Comparison of ENCODE assay signal across 22 cellular contexts in the genomic region with DNA sequence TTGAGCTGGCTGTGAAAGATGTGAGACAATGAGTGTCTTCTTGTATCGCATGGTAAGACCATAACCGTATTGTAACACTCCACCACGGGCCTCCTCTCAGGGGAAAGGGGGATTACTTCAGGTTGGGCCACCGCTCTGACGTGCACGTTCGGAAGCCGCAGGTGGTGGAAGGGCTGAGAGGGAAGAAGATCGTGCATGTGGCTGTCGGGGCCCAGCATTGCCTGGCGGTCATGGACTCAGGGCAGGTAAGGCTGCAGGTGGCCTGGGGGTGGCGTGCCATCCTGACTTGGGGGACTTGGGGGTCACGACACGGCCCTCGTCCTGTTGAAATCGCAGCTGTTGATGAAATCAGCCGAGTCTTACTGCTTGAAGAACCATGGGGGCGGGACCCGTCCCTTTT.
DNase-seq lines count a peak whose midpoint lies in the region; ATAC-seq and TF ChIP-seq lines count a peak whose summit lies in the region.
"Had no signal": no experiment of that assay in that cellular context is flagged by ENCODE, and none has a peak within 500 bp of the region (broad histone marks: within the 10 kb centered on the region; RNA-seq: fewer than 3 reads in every experiment).

No MANE protein-coding gene starts in this region.

- no peak overlapping the region for H3K4me3 ChIP-seq in CD8-positive, alpha-beta T cell (ENCODE audit: low read depth, low read length)
- no peak overlapping the region for H3K4me3 ChIP-seq in naive thymus-derived CD4-positive, alpha-beta T cell (ENCODE audit: low read length)
- H3K4me3 ChIP-seq in left lung = no peak overlapping the region
- H3K4me3 ChIP-seq: GM23248, HAP-1 had no signal

- no peak overlapping the region for H3K27ac Mint-ChIP-seq in activated naive CD4-positive, alpha-beta T cell treated with anti-CD3 and anti-CD28 coated beads, Interleukin-2, amount 50 U/mL, for 24 hours
- no peak overlapping the region for H3K27ac Mint-ChIP-seq in activated naive CD4-positive, alpha-beta T cell treated with anti-CD3 and anti-CD28 coated beads, Interleukin-2, amount 50 U/mL, for 72 hours
- no peak overlapping the region for H3K27ac Mint-ChIP-seq in CD8-positive, alpha-beta T cell
- H3K27ac Mint-ChIP-seq in WTC11 = 0 out of 2 replicates have a peak overlapping the region, but pooled peaks have one; percentile 85
- peak overlapping the region in 1 of 9 donors; percentile 42 for H3K27ac Mint-ChIP-seq in naive thymus-derived CD4-positive, alpha-beta T cell
- H3K27ac Mint-ChIP-seq: CD14-positive monocyte had no signal

- POLR2A ChIA-PET in CD8-positive, alpha-beta T cell (lab: Charles Lee) = no interaction called here
- POLR2A ChIA-PET in WTC11 (lab: Charles Lee) = no interaction called here
- POLR2A ChIA-PET in naive thymus-derived CD4-positive, alpha-beta T cell (lab: Charles Lee) = no interaction called here

- H3K36me3 ChIP-seq in CD8-positive, alpha-beta T cell (ENCODE audit: insufficient read depth, low read length) = no peaks in the 10 kb centered on the region
- H3K36me3 ChIP-seq in naive thymus-derived CD4-positive, alpha-beta T cell (ENCODE audit: control insufficient read depth in 2 of 3, insufficient read depth in 3 of 3, low read length in 3 of 3) = no peaks in the 10 kb centered on the region
- no peaks in the 10 kb centered on the region for H3K36me3 ChIP-seq in left lung
- H3K36me3 ChIP-seq: HAP-1 had no signal

- peak overlapping the region; percentile 51 for H3K4me3 Mint-ChIP-seq in activated naive CD4-positive, alpha-beta T cell treated with anti-CD3 and anti-CD28 coated beads, Interleukin-2, amount 50 U/mL, for 24 hours
- H3K4me3 Mint-ChIP-seq in CD8-positive, alpha-beta T cell = peak overlapping the region; percentile 35
- no peak overlapping the region for H3K4me3 Mint-ChIP-seq in WTC11
- peak overlapping the region in 9 of 10 donors; percentile 6 to 73 (median 48) for H3K4me3 Mint-ChIP-seq in naive thymus-derived CD4-positive, alpha-beta T cell

- intact Hi-C loops in CD8-positive, alpha-beta T cell (cut with DNase I, micrococcal nuclease) = no loop called here
- intact Hi-C loops in naive thymus-derived CD4-positive, alpha-beta T cell (cut with micrococcal nuclease) = no loop called here
- intact Hi-C loops in left lung (cut with DNase I) = no loop called here

- peaks cover 2% of the 10 kb centered on the region for H3K36me3 Mint-ChIP-seq in activated naive CD4-positive, alpha-beta T cell treated with anti-CD3 and anti-CD28 coated beads, Interleukin-2, amount 50 U/mL, for 24 hours
- peaks cover 0 to 5% of the 10 kb centered on the region in 2 donors for H3K36me3 Mint-ChIP-seq in activated naive CD4-positive, alpha-beta T cell treated with anti-CD3 and anti-CD28 coated beads, Interleukin-2, amount 50 U/mL, for 72 hours
- H3K36me3 Mint-ChIP-seq in CD8-positive, alpha-beta T cell = no peaks in the 10 kb centered on the region
- no peaks in the 10 kb centered on the region; the same call in 1 of the 2 replicates for H3K36me3 Mint-ChIP-seq in WTC11
- peaks cover 0 to 4% (median 0%) of the 10 kb centered on the region in 5 donors for H3K36me3 Mint-ChIP-seq in naive thymus-derived CD4-positive, alpha-beta T cell
- H3K36me3 Mint-ChIP-seq: CD14-positive monocyte had no signal

- H3K27me3 ChIP-seq in CD8-positive, alpha-beta T cell (ENCODE audit: insufficient read depth, low read length) = no peaks in the 10 kb centered on the region
- no peaks in the 10 kb centered on the region for H3K27me3 ChIP-seq in naive thymus-derived CD4-positive, alpha-beta T cell (ENCODE audit: control insufficient read depth in 2 of 2, insufficient read depth in 2 of 2, low read length in 2 of 2)
- peaks cover 0 to 6% of the 10 kb centered on the region in 2 donors for H3K27me3 ChIP-seq in left lung

- TF ChIP-seq CTCF in CD8-positive, alpha-beta T cell (IDR thresholded peaks at IDR 0.05) = no peak
- TF ChIP-seq CTCF in WTC11 (IDR thresholded peaks at IDR 0.05) (no peak), left lung (IDR thresholded peaks at IDR 0.05) (no peak)

- ATAC-seq in activated naive CD4-positive, alpha-beta T cell treated with anti-CD3 and anti-CD28 coated beads, Interleukin-2, amount 50 U/mL, for 72 hours = no peak
- ATAC-seq in CD8-positive, alpha-beta T cell = no peak
- no peak for ATAC-seq in WTC11
- no peak for ATAC-seq in naive thymus-derived CD4-positive, alpha-beta T cell
- ATAC-seq in HG03571 (IDR thresholded peaks at IDR 0.05; ENCODE audit: unreplicated experiment) = no peak
- ATAC-seq in left lung = no peak

- no peaks in the 10 kb centered on the region for H3K4me1 Mint-ChIP-seq in activated naive CD4-positive, alpha-beta T cell treated with anti-CD3 and anti-CD28 coated beads, Interleukin-2, amount 50 U/mL, for 24 hours
- H3K4me1 Mint-ChIP-seq in CD8-positive, alpha-beta T cell (ENCODE audit: low read depth) = no peaks in the 10 kb centered on the region
- peaks cover 4% of the 10 kb centered on the region for H3K4me1 Mint-ChIP-seq in WTC11
- peaks cover 0 to 2% (median 0%) of the 10 kb centered on the region in 7 donors for H3K4me1 Mint-ChIP-seq in naive thymus-derived CD4-positive, alpha-beta T cell
- H3K4me1 Mint-ChIP-seq: CD14-positive monocyte had no signal

- H3K27me3 Mint-ChIP-seq in activated naive CD4-positive, alpha-beta T cell treated with anti-CD3 and anti-CD28 coated beads, Interleukin-2, amount 50 U/mL, for 24 hours = no peaks in the 10 kb centered on the region
- no peaks in the 10 kb centered on the region for H3K27me3 Mint-ChIP-seq in CD8-positive, alpha-beta T cell (ENCODE audit: low read depth)
- H3K27me3 Mint-ChIP-seq in WTC11 (ENCODE audit: low read depth) = no peaks in the 10 kb centered on the region
- H3K27me3 Mint-ChIP-seq in naive thymus-derived CD4-positive, alpha-beta T cell = no peaks in the 10 kb centered on the region

- H3K27ac ChIP-seq in CD8-positive, alpha-beta T cell (ENCODE audit: low read depth, low read length) = no peak overlapping the region
- H3K27ac ChIP-seq in naive thymus-derived CD4-positive, alpha-beta T cell (ENCODE audit: low read depth, low read length) = no peak overlapping the region
- H3K27ac ChIP-seq in left lung = no peak overlapping the region
- H3K27ac ChIP-seq: GM23248, HL-60 had no signal

- CTCF ChIA-PET in CD8-positive, alpha-beta T cell (lab: Charles Lee) = no interaction called here
- CTCF ChIA-PET in WTC11 (lab: Charles Lee) = no interaction called here
- CTCF ChIA-PET in naive thymus-derived CD4-positive, alpha-beta T cell (lab: Charles Lee) = no interaction called here

- no peaks in the 10 kb centered on the region for H3K9me3 Mint-ChIP-seq in activated naive CD4-positive, alpha-beta T cell treated with anti-CD3 and anti-CD28 coated beads, Interleukin-2, amount 50 U/mL, for 24 hours
- no peaks in the 10 kb centered on the region for H3K9me3 Mint-ChIP-seq in activated naive CD4-positive, alpha-beta T cell treated with anti-CD3 and anti-CD28 coated beads, Interleukin-2, amount 50 U/mL, for 72 hours
- no peaks in the 10 kb centered on the region for H3K9me3 Mint-ChIP-seq in CD8-positive, alpha-beta T cell
- no peaks in the 10 kb centered on the region for H3K9me3 Mint-ChIP-seq in WTC11
- H3K9me3 Mint-ChIP-seq in naive thymus-derived CD4-positive, alpha-beta T cell = peaks cover 0 to 2% (median 0%) of the 10 kb centered on the region in 11 donors

- no peak for DNase-seq in activated naive CD4-positive, alpha-beta T cell treated with anti-CD3 and anti-CD28 coated beads, Interleukin-2, amount 50 U/mL, for 72 hours (ENCODE audit: low spot score in 2 of 2)
- DNase-seq in CD8-positive, alpha-beta T cell = no peak
- DNase-seq in WTC11 (ENCODE audit: low spot score) (no peak), activated gamma-delta T cell treated with Interleukin-2 at 50 U/mL for 16 hours (no peak), left lung (no peak)
- DNase-seq in naive thymus-derived CD4-positive, alpha-beta T cell = no peak
- DNase-seq: DMS79 treated with DMSO at 0.1 percent for 48 hours, GM23248, KBM-7, MM.1S, NCI-H1048, NCI-H1417 treated with DMSO at 0.1 percent for 48 hours, NCI-H187 treated with DMSO at 0.1 percent for 48 hours, NCI-H2107, NCI-H446 treated with DMSO at 0.1 percent for 48 hours, NCI-H526 treated with DMSO at 0.1 percent for 48 hours, OCI-M1 had no signal

- H3K9me3 ChIP-seq in CD8-positive, alpha-beta T cell (ENCODE audit: low read length) = no peaks in the 10 kb centered on the region
- no peaks in the 10 kb centered on the region for H3K9me3 ChIP-seq in naive thymus-derived CD4-positive, alpha-beta T cell (ENCODE audit: control insufficient read depth in 2 of 3, low read length in 3 of 3)
- H3K9me3 ChIP-seq in left lung = no peaks in the 10 kb centered on the region
- H3K9me3 ChIP-seq: HAP-1 had no signal

- H3K4me1 ChIP-seq in CD8-positive, alpha-beta T cell (ENCODE audit: insufficient read depth, low read length) = no peaks in the 10 kb centered on the region
- H3K4me1 ChIP-seq in naive thymus-derived CD4-positive, alpha-beta T cell (ENCODE audit: control insufficient read depth in 2 of 2, insufficient read depth in 2 of 2, low read length in 2 of 2) = no peaks in the 10 kb centered on the region
- no peaks in the 10 kb centered on the region for H3K4me1 ChIP-seq in left lung
- H3K4me1 ChIP-seq: HAP-1 had no signal

TF ChIP-seq in WTC11, 78 proteins besides CTCF, POLR2A, EP300 and RAD21 (continues in another document):
- TF ChIP-seq HMGA2 (CRISPR knock-in tag; IDR thresholded peaks at IDR 0.05) = no peak
